In the genomic region with DNA sequence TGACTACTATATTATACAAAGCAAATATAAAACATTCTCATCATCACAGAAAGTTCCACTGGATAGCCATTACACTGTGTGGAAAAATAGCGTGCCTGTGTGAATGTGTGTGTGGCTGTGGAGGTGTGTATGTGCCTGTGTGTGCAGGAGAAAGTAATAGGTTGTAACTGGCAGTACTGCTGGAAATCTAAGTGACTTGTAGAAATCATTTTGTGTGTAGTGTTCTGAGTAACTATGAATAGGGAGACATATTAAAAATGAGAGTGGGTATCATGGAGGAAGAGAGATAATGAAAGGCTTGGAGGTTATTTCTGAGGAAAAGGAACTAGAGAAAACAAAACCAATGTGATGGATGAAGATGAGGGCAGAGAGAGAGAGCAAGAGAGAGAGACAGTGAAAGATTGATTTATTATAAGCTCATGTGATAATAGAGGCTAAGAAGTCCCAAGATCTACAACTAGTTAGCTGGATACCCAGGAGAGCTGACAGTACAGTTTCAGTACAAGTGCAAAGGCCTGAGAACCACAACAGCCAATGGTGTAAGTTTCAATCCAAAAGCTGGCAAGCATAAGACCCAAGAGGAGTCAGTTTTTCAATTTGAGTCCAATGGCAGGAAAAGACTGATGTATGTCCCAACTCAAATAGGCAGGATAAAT, we compare ENCODE assay signal across 1 cellular context.
TF ChIP-seq lines count a peak whose summit lies in the region.

No MANE protein-coding gene starts in this region.

TF ChIP-seq in GM12878, 131 proteins besides CTCF, POLR2A, EP300 and RAD21:
- no peak for TF ChIP-seq MYB (IDR thresholded peaks at IDR 0.05; ENCODE audit: borderline replicate concordance, low read depth, low read length)
- TF ChIP-seq CBX5 (IDR thresholded peaks at IDR 0.05; ENCODE audit: low read depth): no peak
- TF ChIP-seq TARDBP (IDR thresholded peaks at IDR 0.05; ENCODE audit: borderline replicate concordance): no peak
- TF ChIP-seq FOXK2 (IDR thresholded peaks at IDR 0.05): no peak
- TF ChIP-seq FOS (IDR thresholded peaks at IDR 0.05; ENCODE audit: borderline replicate concordance, extremely low read depth, insufficient read length): no peak
- TF ChIP-seq, protein P1, sequence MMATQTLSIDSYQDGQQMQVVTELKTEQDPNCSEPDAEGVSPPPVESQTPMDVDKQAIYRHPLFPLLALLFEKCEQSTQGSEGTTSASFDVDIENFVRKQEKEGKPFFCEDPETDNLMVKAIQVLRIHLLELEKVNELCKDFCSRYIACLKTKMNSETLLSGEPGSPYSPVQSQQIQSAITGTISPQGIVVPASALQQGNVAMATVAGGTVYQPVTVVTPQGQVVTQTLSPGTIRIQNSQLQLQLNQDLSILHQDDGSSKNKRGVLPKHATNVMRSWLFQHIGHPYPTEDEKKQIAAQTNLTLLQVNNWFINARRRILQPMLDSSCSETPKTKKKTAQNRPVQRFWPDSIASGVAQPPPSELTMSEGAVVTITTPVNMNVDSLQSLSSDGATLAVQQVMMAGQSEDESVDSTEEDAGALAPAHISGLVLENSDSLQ (IDR thresholded peaks at IDR 0.05): peak; percentile 29; the same call in 1 of the 2 replicates
